In genomic region chr10:14009315-14010082, GRCh38 we compare ENCODE assay signal across 1 cellular context.
TF ChIP-seq lines count a peak whose summit lies in the region.

No MANE protein-coding gene starts in this region.

TF ChIP-seq in GM12878, 131 proteins besides CTCF, POLR2A, EP300 and RAD21 (continued from another document and continues in another):
- TF ChIP-seq ZNF687 (IDR thresholded peaks at IDR 0.05) (peak; percentile 46), ZNF207 (IDR thresholded peaks at IDR 0.05; ENCODE audit: borderline replicate concordance) (0 out of 2 replicates have a peak, but pooled peaks have one; percentile 28), FOXK2 (IDR thresholded peaks at IDR 0.05) (no peak), ZBTB33 (IDR thresholded peaks at IDR 0.05) (no peak; the same call in 1 of the 2 replicates), POLR2AphosphoS5 (IDR thresholded peaks at IDR 0.05; ENCODE audit: low read length) (peak; percentile 37), SIX5 (IDR thresholded peaks at IDR 0.05; ENCODE audit: low read depth, low read length, severe bottlenecking) (no peak), JUNB (IDR thresholded peaks at IDR 0.05) (no peak), ASH2L (IDR thresholded peaks at IDR 0.05; ENCODE audit: borderline replicate concordance, low read depth) (no peak), MLLT1 (IDR thresholded peaks at IDR 0.05) (peak; percentile 88), ZBED1 (IDR thresholded peaks at IDR 0.05; ENCODE audit: borderline replicate concordance) (no peak), HDAC2 (IDR thresholded peaks at IDR 0.05) (no peak), JUND (IDR thresholded peaks at IDR 0.05; ENCODE audit: low read depth, low read length) (no peak), E2F8 (IDR thresholded peaks at IDR 0.05; ENCODE audit: low read depth, partially characterized antibody) (peak; percentile 19), RELB (IDR thresholded peaks at IDR 0.05; ENCODE audit: low read depth) (peak; percentile 95), RBBP5 (conservative IDR thresholded peaks at IDR 0.05) (no peak), NR2C1 (IDR thresholded peaks at IDR 0.05) (no peak), ZBTB11 (CRISPR knock-in tag; IDR thresholded peaks at IDR 0.05) (no peak), E4F1 (IDR thresholded peaks at IDR 0.05; ENCODE audit: borderline replicate concordance, partially characterized antibody) (no peak), HCFC1 (IDR thresholded peaks at IDR 0.05; ENCODE audit: low read length) (no peak), CHD2 (IDR thresholded peaks at IDR 0.05; ENCODE audit: borderline replicate concordance, low read depth, low read length) (peak; percentile 75; the same call in 1 of the 2 replicates), CBFB (IDR thresholded peaks at IDR 0.05; ENCODE audit: low read depth) (no peak), NFYA (IDR thresholded peaks at IDR 0.05; ENCODE audit: borderline replicate concordance, low read depth, low read length) (no peak), TCF7 (IDR thresholded peaks at IDR 0.05; ENCODE audit: borderline replicate concordance) (no peak), PAX5 (IDR thresholded peaks at IDR 0.05; ENCODE audit: borderline replicate concordance, low read depth, low read length) (peak; percentile 68; the same call in 1 of the 2 replicates), BCL3 (IDR thresholded peaks at IDR 0.05; ENCODE audit: borderline replicate concordance, insufficient read depth, low read depth, low read length, poor library complexity, severe bottlenecking) (peak; percentile 77), SKIL (IDR thresholded peaks at IDR 0.05; ENCODE audit: low read depth, poor library complexity, severe bottlenecking) (peak; percentile 88), BMI1 (IDR thresholded peaks at IDR 0.05; ENCODE audit: borderline replicate concordance) (no peak)
